In genomic region chr10:63554666-63555065, GRCh38 we compare ENCODE assay signal across 8 cellular contexts. TPM values are rescaled to one million over a fixed set of nuclear protein-coding genes. Genes with fewer than 3 reads are reported as not detected.
DNase-seq lines count a peak whose midpoint lies in the region; ATAC-seq, FAIRE-seq and TF ChIP-seq lines count a peak whose summit lies in the region.

No MANE protein-coding gene starts in this region.

- H3K36me3 Mint-ChIP-seq in activated naive CD8-positive, alpha-beta T cell = peaks cover 2% of the 10 kb centered on the region

- TF ChIP-seq CTCF in MM.1S (IDR thresholded peaks at IDR 0.05; ENCODE audit: low read length) = no peak
- TF ChIP-seq CTCF in kidney (IDR thresholded peaks at IDR 0.05; ENCODE audit: borderline replicate concordance, extremely low read depth, insufficient read depth) = no peak
- no peak for TF ChIP-seq CTCF in left ventricle myocardium inferior (IDR thresholded peaks at IDR 0.05; ENCODE audit: borderline replicate concordance)

- H3K9me3 Mint-ChIP-seq in activated naive CD8-positive, alpha-beta T cell (ENCODE audit: low read depth) = no peaks in the 10 kb centered on the region

- no peak overlapping the region for H3K27ac ChIP-seq in MM.1S (ENCODE audit: low read length)
- peak overlapping the region; percentile 23 for H3K27ac ChIP-seq in mesodermal cell (ENCODE audit: low read depth, low read length, severe bottlenecking)
- H3K27ac ChIP-seq in kidney (ENCODE audit: low read depth in 2 of 2, low read length in 2 of 2) = no peak overlapping the region
- no peak overlapping the region for H3K27ac ChIP-seq in left ventricle myocardium inferior (replicated peaks)

- no CpG with 5 or more reads among the region's 2 CpGs for WGBS in mesodermal cell (ENCODE audit: insufficient coverage in 2 of 2), 2 experiments

- H4K20me1 ChIP-seq in MM.1S (ENCODE audit: insufficient read depth, low read length) = no peaks in the 10 kb centered on the region

- H3K4me2 ChIP-seq in MM.1S (ENCODE audit: low read depth, low read length) = no peak overlapping the region

- DNase-seq in Daoy (ENCODE audit: low read depth) = peak; percentile 85
- peak; percentile 11 for DNase-seq in MM.1S
- no peak for DNase-seq in kidney
- no peak for DNase-seq in HT-29 (ENCODE audit: low spot score)
- no peak for DNase-seq in left ventricle myocardium inferior

- no peak overlapping the region for H2AFZ ChIP-seq in MM.1S (ENCODE audit: low read length)

- ATAC-seq in GM21528 (IDR thresholded peaks at IDR 0.05; ENCODE audit: low FRiP score, unreplicated experiment) = peak; percentile 75

- H3K9me2 ChIP-seq in MM.1S (replicated peaks; ENCODE audit: insufficient read depth, low read length) = no peaks in the 10 kb centered on the region

- H3K9me3 ChIP-seq in MM.1S (replicated peaks; ENCODE audit: insufficient read depth, low read length) (no peaks in the 10 kb centered on the region), mesodermal cell (ENCODE audit: control insufficient read depth, low read length) (no peaks in the 10 kb centered on the region), kidney (ENCODE audit: control insufficient read depth in 1 of 2, low read length in 2 of 2) (no peaks in the 10 kb centered on the region), left ventricle myocardium inferior (replicated peaks) (no peaks in the 10 kb centered on the region)

- intact Hi-C loops in kidney (cut with DNase I) (no loop called here), left ventricle myocardium inferior (cut with micrococcal nuclease) (no loop called here)

- H3K4me1 Mint-ChIP-seq in activated naive CD8-positive, alpha-beta T cell (ENCODE audit: low read depth) = peaks cover 30% of the 10 kb centered on the region

- H3K4me3 ChIP-seq in MM.1S (ENCODE audit: low read length) = no peak overlapping the region
- H3K4me3 ChIP-seq in mesodermal cell (ENCODE audit: extremely low read depth, insufficient read depth, low read length, poor library complexity, severe bottlenecking) = no peak overlapping the region
- H3K4me3 ChIP-seq in kidney (ENCODE audit: low read length in 2 of 2) = no peak overlapping the region
- no peak overlapping the region for H3K4me3 ChIP-seq in left ventricle myocardium inferior

- H3K27ac Mint-ChIP-seq in activated naive CD8-positive, alpha-beta T cell = peak overlapping the region; percentile 79

- no peaks in the 10 kb centered on the region for H3F3A ChIP-seq in MM.1S (ENCODE audit: insufficient read depth, low read length)

- no peak overlapping the region for H3K9ac ChIP-seq in MM.1S (ENCODE audit: low read length)
- H3K9ac ChIP-seq in kidney (ENCODE audit: low read length in 2 of 2) = no peak overlapping the region

- H3K36me3 ChIP-seq in MM.1S (replicated peaks; ENCODE audit: insufficient read depth, low read length) (no peaks in the 10 kb centered on the region), mesodermal cell (ENCODE audit: control insufficient read depth, insufficient read depth, low read length) (peaks cover 2% of the 10 kb centered on the region), kidney (ENCODE audit: control insufficient read depth in 1 of 2, insufficient read depth in 2 of 2, low read length in 2 of 2) (no peaks in the 10 kb centered on the region), left ventricle myocardium inferior (no peaks in the 10 kb centered on the region)

- FAIRE-seq in kidney (lab: Jason Lieb, UNC) = no peak

- H3K4me1 ChIP-seq in MM.1S (ENCODE audit: low read length) (peaks cover 6% of the 10 kb centered on the region; the same call in 1 of the 2 replicates), mesodermal cell (ENCODE audit: control insufficient read depth, insufficient read depth, low read length, poor library complexity, severe bottlenecking) (peaks cover 5% of the 10 kb centered on the region), kidney (ENCODE audit: control insufficient read depth in 1 of 2, insufficient read depth in 1 of 2, low read depth in 1 of 2, low read length in 2 of 2) (no peaks in the 10 kb centered on the region), left ventricle myocardium inferior (peaks cover 20% of the 10 kb centered on the region)

- no peaks in the 10 kb centered on the region for H3K27me3 Mint-ChIP-seq in activated naive CD8-positive, alpha-beta T cell

- H3K4me3 Mint-ChIP-seq in activated naive CD8-positive, alpha-beta T cell = peak overlapping the region; percentile 38

- peaks cover 11% of the 10 kb centered on the region for H3K79me2 ChIP-seq in MM.1S (ENCODE audit: low read length)

- no peaks in the 10 kb centered on the region for H3K27me3 ChIP-seq in MM.1S (replicated peaks; ENCODE audit: insufficient read depth, low read length)
- no peaks in the 10 kb centered on the region for H3K27me3 ChIP-seq in left ventricle myocardium inferior (ENCODE audit: low read depth)

RNA-seq across cellular contexts. Expression of gene REEP3, which starts 33.5 kb away (rescaled TPM):
- total RNA-seq in Daoy (2014; rRNA removed; shearing (Covaris generic)) = 21.6 and 34.7 TPM in 2 replicates
- polyA plus RNA-seq in mesodermal cell (2013, experiment 1 of 2) = 33.4 TPM
- polyA plus RNA-seq in mesodermal cell (2013, experiment 2 of 2) = 33.0 TPM
- total RNA-seq in kidney = 34.6 TPM
- 12.7 TPM for polyA plus RNA-seq in kidney (ENCODE audit: insufficient read depth, low read depth, low replicate concordance)
- 9.4 and 10.8 TPM in 2 replicates for total RNA-seq in HT-29 (2014; rRNA removed; shearing (Covaris generic))
- total RNA-seq in left ventricle myocardium inferior = 18.2 TPM

Comparison
In these comparisons a context has a peak if more than half of its experiments do, and no peak if none do; other contexts are left out.
1. DNase-seq: peak in Daoy (single experiment) and MM.1S (single experiment); none in kidney (single experiment), HT-29 (single experiment) and left ventricle myocardium inferior (single experiment).